ENCODE assay signal across 22 cellular contexts in the genomic region with DNA sequence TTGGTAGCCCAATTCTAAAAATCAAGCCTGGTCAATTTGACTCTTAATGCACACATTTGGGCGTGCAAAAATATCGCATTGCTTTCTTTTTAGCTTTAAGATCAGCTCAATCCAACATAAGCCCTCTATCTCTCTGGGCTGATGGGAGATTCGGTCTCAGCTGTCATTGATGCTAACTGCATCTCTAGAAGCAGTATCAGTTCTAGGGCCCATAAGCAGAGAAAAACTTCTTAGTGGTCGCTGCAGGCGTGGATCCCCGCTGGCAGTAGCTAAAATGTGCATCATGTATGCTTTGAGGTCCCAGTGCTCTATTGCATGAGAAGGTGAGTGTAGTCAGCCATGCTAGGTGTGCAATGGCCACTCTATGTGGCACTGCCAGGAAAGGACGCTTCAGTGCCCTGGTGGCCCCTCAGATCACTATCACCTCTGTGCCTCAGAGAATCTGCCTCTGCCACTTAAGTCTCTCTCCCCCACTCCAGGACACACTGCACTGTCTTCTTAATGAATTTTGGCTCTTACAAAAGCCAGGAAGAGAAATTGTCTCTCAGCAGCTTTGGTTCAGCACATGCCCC.
"Had no signal": no experiment of that assay in that cellular context is flagged by ENCODE, and none has a peak within 500 bp of the region (broad histone marks: within the 10 kb centered on the region; RNA-seq: fewer than 3 reads in every experiment).

No MANE protein-coding gene starts in this region.

- H3K9me3 ChIP-seq: breast epithelium, right lobe of liver, thyroid gland, upper lobe of right lung had no signal

- H3K4me1 Mint-ChIP-seq: naive B cell had no signal

- H3K9me3 Mint-ChIP-seq: activated CD4-positive, alpha-beta memory T cell treated with anti-CD3 and anti-CD28 coated beads for 36 hours; activated naive CD4-positive, alpha-beta T cell treated with anti-CD3 and anti-CD28 coated beads, Interleukin-2, amount 50 U/mL, for 72 hours; activated T-cell treated with anti-CD3 and anti-CD28 coated beads, Interleukin-2, amount 50 U/mL, for 4 hours; stimulated activated naive CD8-positive, alpha-beta T cell treated with anti-CD3 and anti-CD28 coated beads, Interleukin-15, amount 100 ng/mL, for 72 hours; T-helper 1 cell treated with Interleukin-12 subunit alpha and Interleukin-12 subunit beta and Interleukin-4 antibody, amounts not matched to agents 30 μg/mL and 1 μg/mL, for 36 hours had no signal

- H3K36me3 ChIP-seq: breast epithelium, right lobe of liver, thyroid gland, upper lobe of right lung had no signal

- DNase-seq: activated CD4-positive, alpha-beta memory T cell treated with anti-CD3 and anti-CD28 coated beads for 36 hours; activated CD4-positive, alpha-beta T cell treated with anti-CD3 and anti-CD28 coated beads for 48 hours; activated naive CD4-positive, alpha-beta T cell; activated T-cell treated with anti-CD3 and anti-CD28 coated beads, Interleukin-2, amount 50 U/mL, for 4 hours; effector CD8-positive, alpha-beta T cell; left ventricle myocardium superior; naive B cell; occipital lobe; right lobe of liver; stimulated activated CD4-positive, alpha-beta T cell treated with anti-CD3 and anti-CD28 coated beads, Interleukin-12 subunit alpha, Interleukin-12 subunit beta, amount 100 ng/mL, for 4 hours; stimulated activated CD4-positive, alpha-beta T cell treated with anti-CD3 and anti-CD28 coated beads, Interleukin-4, amount 100 ng/mL, for 1 hour; stimulated activated naive CD8-positive, alpha-beta T cell treated with anti-CD3 and anti-CD28 coated beads, Interleukin-15, amount 100 ng/mL, for 72 hours; SW 1271; T-helper 9 cell; thyroid gland; upper lobe of right lung had no signal

- H3K27ac Mint-ChIP-seq: activated CD4-positive, alpha-beta memory T cell treated with anti-CD3 and anti-CD28 coated beads for 36 hours; mesothelial cell of epicardium; naive B cell; stimulated activated naive CD8-positive, alpha-beta T cell treated with anti-CD3 and anti-CD28 coated beads, Interleukin-15, amount 100 ng/mL, for 72 hours; T-helper 1 cell treated with Interleukin-12 subunit alpha and Interleukin-12 subunit beta and Interleukin-4 antibody, amounts not matched to agents 30 μg/mL and 1 μg/mL, for 36 hours had no signal

- H3K4me3 Mint-ChIP-seq: activated CD4-positive, alpha-beta memory T cell treated with anti-CD3 and anti-CD28 coated beads for 36 hours; activated T-cell treated with anti-CD3 and anti-CD28 coated beads, Interleukin-2, amount 50 U/mL, for 4 hours; mesothelial cell of epicardium; naive B cell; stimulated activated naive CD8-positive, alpha-beta T cell treated with anti-CD3 and anti-CD28 coated beads, Interleukin-15, amount 100 ng/mL, for 72 hours; T-helper 1 cell treated with Interleukin-12 subunit alpha and Interleukin-12 subunit beta and Interleukin-4 antibody, amounts not matched to agents 30 μg/mL and 1 μg/mL, for 36 hours had no signal

- H3K9ac ChIP-seq: parathyroid adenoma had no signal

- H3K27me3 ChIP-seq: breast epithelium, right lobe of liver, thyroid gland, upper lobe of right lung had no signal

- H3K79me2 ChIP-seq: parathyroid adenoma had no signal

- H3K27ac ChIP-seq: breast epithelium, parathyroid adenoma, right lobe of liver, thyroid gland, upper lobe of right lung, VCaP had no signal

- H3K4me1 ChIP-seq: breast epithelium, parathyroid adenoma, right lobe of liver, upper lobe of right lung had no signal

- H3K36me3 Mint-ChIP-seq: activated CD4-positive, alpha-beta memory T cell treated with anti-CD3 and anti-CD28 coated beads for 36 hours; activated naive CD4-positive, alpha-beta T cell treated with anti-CD3 and anti-CD28 coated beads, Interleukin-2, amount 50 U/mL, for 72 hours; mesothelial cell of epicardium; naive B cell had no signal

- H3K27me3 Mint-ChIP-seq: naive B cell had no signal

- H3K4me3 ChIP-seq: breast epithelium, right lobe of liver, thyroid gland, upper lobe of right lung had no signal
